ENCODE assay signal across 24 cellular contexts in the genomic region with DNA sequence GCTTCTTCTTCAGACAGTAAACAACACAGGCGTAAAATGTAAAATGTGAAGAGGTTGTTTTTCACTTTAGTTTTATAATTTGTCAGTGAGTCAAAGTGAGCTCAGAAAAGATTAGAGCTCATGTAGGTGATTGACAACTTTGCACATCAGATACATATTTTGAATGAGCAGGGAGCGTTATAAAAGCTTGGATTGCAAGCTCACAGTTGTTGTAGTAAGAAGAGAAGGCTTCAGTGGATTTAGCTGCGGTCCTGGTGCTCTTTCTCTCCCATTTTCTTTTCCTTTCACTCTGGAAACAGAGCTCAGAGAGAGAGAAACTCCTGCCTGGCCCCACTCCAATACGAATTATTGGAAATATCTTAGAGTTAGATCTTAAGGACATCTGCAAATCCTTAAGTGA.
"Had no signal": no experiment of that assay in that cellular context is flagged by ENCODE, and none has a peak within 500 bp of the region (broad histone marks: within the 10 kb centered on the region; RNA-seq: fewer than 3 reads in every experiment).

No MANE protein-coding gene starts in this region.

- H3K27ac ChIP-seq: colonic mucosa, epithelial cell of prostate, esophagus squamous epithelium, gastrocnemius medialis, heart right ventricle, left lung, lower lobe of right lung had no signal

- H3K36me3 ChIP-seq: colonic mucosa, gastrocnemius medialis, left lung, lower lobe of right lung had no signal

- H3K27me3 Mint-ChIP-seq: dendritic cell treated with granulocyte-macrophage colony-stimulating factor and Interleukin-4, amounts not matched to agents 40 ng/mL and 50 ng/mL, for 4 days; effector memory CD8-positive, alpha-beta T cell had no signal

- H3K27ac Mint-ChIP-seq: dendritic cell treated with granulocyte-macrophage colony-stimulating factor and Interleukin-4, amounts not matched to agents 40 ng/mL and 50 ng/mL, for 4 days; effector memory CD8-positive, alpha-beta T cell; endodermal cell; mesothelial cell of epicardium had no signal

- H3K4me3 Mint-ChIP-seq: dendritic cell treated with granulocyte-macrophage colony-stimulating factor and Interleukin-4, amounts not matched to agents 40 ng/mL and 50 ng/mL, for 4 days; effector memory CD8-positive, alpha-beta T cell; endodermal cell; mesothelial cell of epicardium had no signal

- H3K4me1 Mint-ChIP-seq: endodermal cell, mesothelial cell of epicardium had no signal

- DNase-seq: colonic mucosa; cortex of kidney; effector CD8-positive, alpha-beta T cell; effector memory CD8-positive, alpha-beta T cell; endodermal cell; erythroblast; esophagus squamous epithelium; foreskin fibroblast; foreskin melanocyte; gastrocnemius medialis; glutamatergic neuron; head of caudate nucleus; heart right ventricle; hippocampal formation; left cardiac atrium; left lung; left ventricle myocardium superior; lower lobe of right lung; mesenchymal stem cell; mucosa of descending colon had no signal

- H3K4me3 ChIP-seq: colonic mucosa, esophagus squamous epithelium, gastrocnemius medialis, heart right ventricle, left lung, lower lobe of right lung, mucosa of descending colon had no signal

- H3K4me1 ChIP-seq: colonic mucosa, esophagus squamous epithelium, heart right ventricle, left lung, lower lobe of right lung had no signal

- ATAC-seq: effector memory CD8-positive, alpha-beta T cell; esophagus mucosa; gastrocnemius medialis; heart right ventricle; left cardiac atrium; left lung; left ventricle myocardium superior; lower lobe of right lung; mucosa of descending colon had no signal

- H3K9me3 ChIP-seq: colonic mucosa, esophagus squamous epithelium, gastrocnemius medialis, heart right ventricle, left lung, lower lobe of right lung, mucosa of descending colon had no signal

- H3K9me3 Mint-ChIP-seq: dendritic cell treated with granulocyte-macrophage colony-stimulating factor and Interleukin-4, amounts not matched to agents 40 ng/mL and 50 ng/mL, for 4 days; effector memory CD8-positive, alpha-beta T cell had no signal

- H3K27me3 ChIP-seq: colonic mucosa, esophagus squamous epithelium, gastrocnemius medialis, left lung had no signal
